20 cellular contexts compared by ENCODE assay signal in genomic region chr7:42135728-42136127, GRCh38.
"Had no signal": no experiment of that assay in that cellular context is flagged by ENCODE, and none has a peak within 500 bp of the region (broad histone marks: within the 10 kb centered on the region; RNA-seq: fewer than 3 reads in every experiment).

No MANE protein-coding gene starts in this region.

- H3K4me3 Mint-ChIP-seq: dendritic cell treated with granulocyte-macrophage colony-stimulating factor and Interleukin-4, amounts not matched to agents 40 ng/mL and 50 ng/mL, for 4 days; effector memory CD8-positive, alpha-beta T cell; immature natural killer cell; memory B cell; naive B cell; stimulated activated memory B cell treated with anti-CD40 and anti-IgM and Interleukin-4, amounts not matched to agents 10 μg/mL and 1 μg/mL and 100 μg/mL, for 72 hours; stimulated activated naive CD8-positive, alpha-beta T cell treated with anti-CD3 and anti-CD28 coated beads, Interleukin-15, Interleukin-2, amounts not matched to agents 100 ng/mL and 50 ng/mL, for 24 hours had no signal

- H3K27ac Mint-ChIP-seq: dendritic cell treated with granulocyte-macrophage colony-stimulating factor and Interleukin-4, amounts not matched to agents 40 ng/mL and 50 ng/mL, for 4 days; effector memory CD8-positive, alpha-beta T cell; immature natural killer cell; memory B cell; stimulated activated memory B cell treated with anti-CD40 and anti-IgM and Interleukin-4, amounts not matched to agents 10 μg/mL and 1 μg/mL and 100 μg/mL, for 72 hours; stimulated activated naive CD8-positive, alpha-beta T cell treated with anti-CD3 and anti-CD28 coated beads, Interleukin-15, Interleukin-2, amounts not matched to agents 100 ng/mL and 50 ng/mL, for 24 hours had no signal

- ATAC-seq: effector memory CD8-positive, alpha-beta T cell; left cardiac atrium; lower lobe of right lung; stimulated activated memory B cell treated with anti-CD40 and anti-IgM and Interleukin-4, amounts not matched to agents 10 μg/mL and 1 μg/mL and 100 μg/mL, for 72 hours; upper lobe of right lung had no signal

- H3K27me3 Mint-ChIP-seq: dendritic cell treated with granulocyte-macrophage colony-stimulating factor and Interleukin-4, amounts not matched to agents 40 ng/mL and 50 ng/mL, for 4 days; effector memory CD8-positive, alpha-beta T cell had no signal

- H3K27me3 ChIP-seq: esophagus squamous epithelium, ovary, right atrium auricular region, tibial artery, upper lobe of right lung, vagina had no signal

- H3K27ac ChIP-seq: esophagus squamous epithelium, left ventricle myocardium inferior, lower lobe of right lung, ovary, right atrium auricular region, tibial artery, upper lobe of right lung, vagina had no signal

- H3K4me3 ChIP-seq: esophagus squamous epithelium, left ventricle myocardium inferior, lower lobe of right lung, ovary, right atrium auricular region, tibial artery, upper lobe of right lung, vagina had no signal

- H3K9me3 ChIP-seq: esophagus squamous epithelium, lower lobe of right lung, ovary, right atrium auricular region, upper lobe of right lung, vagina had no signal

- H3K4me1 ChIP-seq: lower lobe of right lung, right atrium auricular region, upper lobe of right lung had no signal

- H3K36me3 ChIP-seq: esophagus squamous epithelium, lower lobe of right lung, ovary, right atrium auricular region, tibial artery, upper lobe of right lung, vagina had no signal

- H3K9me3 Mint-ChIP-seq: dendritic cell treated with granulocyte-macrophage colony-stimulating factor and Interleukin-4, amounts not matched to agents 40 ng/mL and 50 ng/mL, for 4 days; effector memory CD8-positive, alpha-beta T cell; immature natural killer cell; memory B cell; stimulated activated memory B cell treated with anti-CD40 and anti-IgM and Interleukin-4, amounts not matched to agents 10 μg/mL and 1 μg/mL and 100 μg/mL, for 72 hours; stimulated activated naive CD8-positive, alpha-beta T cell treated with anti-CD3 and anti-CD28 coated beads, Interleukin-15, Interleukin-2, amounts not matched to agents 100 ng/mL and 50 ng/mL, for 24 hours had no signal

- H3K4me1 Mint-ChIP-seq: memory B cell; naive B cell; stimulated activated memory B cell treated with anti-CD40 and anti-IgM and Interleukin-4, amounts not matched to agents 10 μg/mL and 1 μg/mL and 100 μg/mL, for 72 hours had no signal

- DNase-seq: effector memory CD8-positive, alpha-beta T cell; esophagus squamous epithelium; foreskin fibroblast; immature natural killer cell; left cardiac atrium; left ventricle myocardium inferior; lower lobe of right lung; naive B cell; nucleus accumbens; ovary; stimulated activated CD4-positive, alpha-beta T cell treated with anti-CD3 and anti-CD28 coated beads, Interleukin-1b, Interleukin-23, amount 100 ng/mL, for 48 hours; stimulated activated CD4-positive, alpha-beta T cell treated with anti-CD3 and anti-CD28 coated beads, Interleukin-4, amount 100 ng/mL, for 24 hours; tibial artery; upper lobe of right lung had no signal

- H3K36me3 Mint-ChIP-seq: memory B cell; naive B cell; stimulated activated memory B cell treated with anti-CD40 and anti-IgM and Interleukin-4, amounts not matched to agents 10 μg/mL and 1 μg/mL and 100 μg/mL, for 72 hours had no signal
